ENCODE assay signal across 13 cellular contexts in the genomic region with DNA sequence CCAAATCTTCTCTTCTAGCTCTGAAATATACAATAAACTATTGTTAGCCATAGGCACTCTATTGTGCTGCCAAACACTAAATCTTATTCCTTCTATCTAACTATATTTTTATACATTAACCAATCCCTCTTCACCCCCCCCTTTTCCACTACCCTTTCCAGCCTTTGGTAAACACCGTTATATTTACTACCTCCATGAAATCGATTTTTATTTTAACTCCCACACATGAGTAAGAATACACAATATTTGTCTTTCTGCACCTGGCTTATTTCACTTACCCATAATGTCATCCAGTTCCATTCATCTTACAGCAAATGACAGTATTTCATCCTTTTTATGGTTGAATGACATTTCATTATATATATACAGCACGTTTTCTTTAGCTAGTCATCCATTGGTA. TPM values are rescaled to one million over a fixed set of nuclear protein-coding genes. Genes with fewer than 3 reads are reported as not detected.
"Had no signal": no experiment of that assay in that cellular context is flagged by ENCODE, and none has a peak within 500 bp of the region (broad histone marks: within the 10 kb centered on the region; RNA-seq: fewer than 3 reads in every experiment).

No MANE protein-coding gene starts in this region.

- H3K27ac ChIP-seq: colonic mucosa, left ventricle myocardium inferior, sigmoid colon, VCaP had no signal

- DNase-seq: activated CD4-positive, alpha-beta T cell treated with anti-CD3 and anti-CD28 coated beads for 36 hours; activated CD8-positive, alpha-beta memory T cell treated with anti-CD3 and anti-CD28 coated beads, Interleukin-2, amount 50 U/mL, for 48 hours; activated CD8-positive, alpha-beta T cell treated with anti-CD3 and anti-CD28 coated beads for 36 hours; activated naive CD4-positive, alpha-beta T cell treated with Interleukin-2 at 50 U/mL for 16 hours; colonic mucosa; effector memory CD4-positive, alpha-beta T cell; left ventricle myocardium inferior; sigmoid colon; stimulated activated CD4-positive, alpha-beta T cell treated with anti-CD3 and anti-CD28 coated beads, Interleukin-12 subunit alpha, Interleukin-12 subunit beta, amount 100 ng/mL, for 4 hours; stimulated activated naive CD4-positive, alpha-beta T cell treated with Interleukin-2 at 50 U/mL for 16 hours had no signal

- H3K9me3 ChIP-seq: colonic mucosa had no signal

- H3K4me1 ChIP-seq: colonic mucosa, sigmoid colon had no signal

- H3K36me3 ChIP-seq: colonic mucosa, left ventricle myocardium inferior, sigmoid colon had no signal

- ATAC-seq: activated CD4-positive, alpha-beta T cell treated with anti-CD3 and anti-CD28 coated beads for 36 hours; activated CD8-positive, alpha-beta T cell treated with anti-CD3 and anti-CD28 coated beads for 36 hours had no signal

- H3K4me3 ChIP-seq: colonic mucosa, left ventricle myocardium inferior, sigmoid colon had no signal

- H3K27me3 ChIP-seq: colonic mucosa, sigmoid colon had no signal

RNA-seq across cellular contexts. Expression of gene PLBD1, which starts 34.0 kb away (rescaled TPM):
- total RNA-seq: activated CD4-positive, alpha-beta T cell treated with anti-CD3 and anti-CD28 coated beads for 36 hours; activated T-helper 1 cell treated with anti-CD3 and anti-CD28 coated beads, Interleukin-12 subunit alpha, Interleukin-12 subunit beta, Interleukin-2, Interleukin-4 antibody, amounts not matched to agents 30 ng/mL and 10 ng/mL and 1 ng/mL, durations not matched to agents 14 hours and 24 hours and 36 hours had no signal
- polyA plus RNA-seq: neural cell had no signal
